14 cellular contexts compared by ENCODE assay signal in genomic region chr1:178945763-178946266, GRCh38.
A peak's percentile ranks its signal among the peaks of the same experiment; 100 is the strongest.
DNase-seq lines count a peak whose midpoint lies in the region; ATAC-seq, FAIRE-seq and TF ChIP-seq lines count a peak whose summit lies in the region.
"Had no signal": no experiment of that assay in that cellular context is flagged by ENCODE, and none has a peak within 500 bp of the region (broad histone marks: within the 10 kb centered on the region; RNA-seq: fewer than 3 reads in every experiment).

No MANE protein-coding gene starts in this region.

- intact Hi-C loops in pancreas (cut with DNase I): no loop called here
- intact Hi-C loops in activated CD4-positive, alpha-beta T cell treated with anti-CD3 and anti-CD28 coated beads for 36 hours (cut with DNase I, micrococcal nuclease): no loop called here

- POLR2A ChIA-PET in activated CD4-positive, alpha-beta T cell treated with anti-CD3 and anti-CD28 coated beads for 36 hours (lab: Charles Lee): no interaction called here

- H3K27me3 ChIP-seq in iPS-15b (ENCODE audit: control insufficient read depth, insufficient read depth, low read length) (peaks cover 3% of the 10 kb centered on the region), pancreas (no peaks in the 10 kb centered on the region)

- H3K4me1 Mint-ChIP-seq in activated CD4-positive, alpha-beta T cell treated with anti-CD3 and anti-CD28 coated beads for 36 hours: peaks cover 5% of the 10 kb centered on the region

- no peaks in the 10 kb centered on the region for H3K9me3 Mint-ChIP-seq in activated CD4-positive, alpha-beta T cell treated with anti-CD3 and anti-CD28 coated beads for 36 hours (ENCODE audit: low read depth)
- H3K9me3 Mint-ChIP-seq: mesothelial cell of epicardium had no signal

- CTCF ChIA-PET in activated CD4-positive, alpha-beta T cell treated with anti-CD3 and anti-CD28 coated beads for 36 hours (lab: Charles Lee): no interaction called here

- H3K36me3 Mint-ChIP-seq in activated CD4-positive, alpha-beta T cell treated with anti-CD3 and anti-CD28 coated beads for 36 hours (ENCODE audit: low read depth): no peaks in the 10 kb centered on the region
- H3K36me3 Mint-ChIP-seq: mesothelial cell of epicardium had no signal

- H3K9ac ChIP-seq in iPS-15b (ENCODE audit: low read depth, low read length): no peak overlapping the region

- WGBS in pancreas, 2 donors: 52 to 57% methylated on average over 17 of the region's 17 CpGs

- peak; percentile 53 for DNase-seq in EH (ENCODE audit: low read depth)
- peak; percentile 39 for DNase-seq in amniotic epithelial cell (ENCODE audit: low read depth)
- no peak for DNase-seq in pancreas
- no peak for DNase-seq in activated CD4-positive, alpha-beta T cell treated with anti-CD3 and anti-CD28 coated beads for 36 hours
- no peak for DNase-seq in dedifferentiated amniotic fluid mesenchymal stem cell (ENCODE audit: extremely low spot score)
- DNase-seq in NCI-H524 treated with DMSO at 0.1 percent for 48 hours (lab: John Stamatoyannopoulos, UW): no peak
- DNase-seq: activated naive CD4-positive, alpha-beta T cell; NCI-H146; NCI-H524; stimulated activated CD4-positive, alpha-beta T cell treated with anti-CD3 and anti-CD28 coated beads, Interleukin-15, amount 100 ng/mL, for 24 hours had no signal

- H3K27me3 Mint-ChIP-seq in activated CD4-positive, alpha-beta T cell treated with anti-CD3 and anti-CD28 coated beads for 36 hours: peaks cover 8% of the 10 kb centered on the region

- peak in 1 of 4 donors; percentile 27 for ATAC-seq in pancreas
- no peak for ATAC-seq in activated CD4-positive, alpha-beta T cell treated with anti-CD3 and anti-CD28 coated beads for 36 hours
- no peak for ATAC-seq in HG02642 (IDR thresholded peaks at IDR 0.05; ENCODE audit: poor library complexity, unreplicated experiment)
- ATAC-seq: Panc1 had no signal

- H3K27ac Mint-ChIP-seq in activated CD4-positive, alpha-beta T cell treated with anti-CD3 and anti-CD28 coated beads for 36 hours: no peak overlapping the region

- H3K4me3 ChIP-seq in iPS-15b (ENCODE audit: low read depth, low read length): peak overlapping the region; percentile 12
- no peak overlapping the region for H3K4me3 ChIP-seq in pancreas

- no peak for FAIRE-seq in pancreas (lab: Jason Lieb, UNC)

- H3K4me1 ChIP-seq in iPS-15b (ENCODE audit: control insufficient read depth, insufficient read depth, low read length) (peaks cover 4% of the 10 kb centered on the region), pancreas (no peaks in the 10 kb centered on the region)

- H3K9me3 ChIP-seq in iPS-15b (ENCODE audit: control insufficient read depth, insufficient read depth, low read length) (no peaks in the 10 kb centered on the region), pancreas (no peaks in the 10 kb centered on the region)

- no peak for TF ChIP-seq CTCF in pancreas (IDR thresholded peaks at IDR 0.05)

- H3K36me3 ChIP-seq in iPS-15b (ENCODE audit: control insufficient read depth, insufficient read depth, low read length): no peaks in the 10 kb centered on the region
- no peaks in the 10 kb centered on the region for H3K36me3 ChIP-seq in pancreas

- H3K4me3 Mint-ChIP-seq in activated CD4-positive, alpha-beta T cell treated with anti-CD3 and anti-CD28 coated beads for 36 hours: no peak overlapping the region
- H3K4me3 Mint-ChIP-seq: mesothelial cell of epicardium had no signal

- peak overlapping the region in 3 of 4 donors; percentile 38 to 84 (median 66) for H3K27ac ChIP-seq in pancreas

Comparison
In these comparisons a context has a peak if more than half of its experiments do, and no peak if none do; other contexts are left out.
1. DNase-seq: peak in EH (single experiment) and amniotic epithelial cell (single experiment); none in pancreas (0 of 6), activated CD4-positive, alpha-beta T cell treated with anti-CD3 and anti-CD28 coated beads for 36 hours (single experiment), dedifferentiated amniotic fluid mesenchymal stem cell (single experiment) and NCI-H524 treated with DMSO at 0.1 percent for 48 hours (single experiment).